In genomic region chr12:2064078-2064507, GRCh38 we compare ENCODE assay signal across 10 cellular contexts. TPM values are rescaled to one million over a fixed set of nuclear protein-coding genes. Genes with fewer than 3 reads are reported as not detected.
DNase-seq lines count a peak whose midpoint lies in the region; ATAC-seq and TF ChIP-seq lines count a peak whose summit lies in the region.
"Had no signal": no experiment of that assay in that cellular context is flagged by ENCODE, and none has a peak within 500 bp of the region (broad histone marks: within the 10 kb centered on the region; RNA-seq: fewer than 3 reads in every experiment).

No MANE protein-coding gene starts in this region.

- TF ChIP-seq CTCF in right atrium auricular region (IDR thresholded peaks at IDR 0.05) (no peak), type B pancreatic cell (conservative IDR thresholded peaks at IDR 0.05) (no peak), glutamatergic neuron (IDR thresholded peaks at IDR 0.05; ENCODE audit: partially characterized antibody, unreplicated experiment) (no peak)

- H3K9me3 Mint-ChIP-seq in activated T-cell treated with anti-CD3 and anti-CD28 coated beads, Interleukin-2, amount 50 U/mL, for 24 hours: no peaks in the 10 kb centered on the region
- H3K9me3 Mint-ChIP-seq in T-cell: peaks cover 0 to under 1% (median 0%) of the 10 kb centered on the region in 3 donors
- no peaks in the 10 kb centered on the region for H3K9me3 Mint-ChIP-seq in type B pancreatic cell
- H3K9me3 Mint-ChIP-seq in glutamatergic neuron (ENCODE audit: unreplicated experiment): no peaks in the 10 kb centered on the region

- peak overlapping the region; percentile 68 to 73 for H3K27ac ChIP-seq in right atrium auricular region
- H3K27ac ChIP-seq: foreskin keratinocyte, SK-N-MC had no signal

- H3K9me3 ChIP-seq in right atrium auricular region: no peaks in the 10 kb centered on the region

- no peaks in the 10 kb centered on the region for H3K27me3 ChIP-seq in right atrium auricular region

- peaks cover 5% of the 10 kb centered on the region for H3K36me3 ChIP-seq in right atrium auricular region

- peak overlapping the region; percentile 80 for H3K27ac Mint-ChIP-seq in activated T-cell treated with anti-CD3 and anti-CD28 coated beads, Interleukin-2, amount 50 U/mL, for 24 hours
- H3K27ac Mint-ChIP-seq in T-cell (peak overlapping the region; percentile 91 to 94), type B pancreatic cell (peak overlapping the region; percentile 90), glutamatergic neuron (ENCODE audit: unreplicated experiment) (no peak overlapping the region)

- CTCF ChIA-PET in T-cell (lab: Charles Lee): interaction anchor here in 1 of 2 donors (0.5 kb wide), 2 partner anchors 274 to 706 kb away, joined by 3 to 4 read pairs; no protein-coding TSS in a partner anchor

- ATAC-seq in T-cell (replicated peaks in 1 of 4) (peak; percentile 79 to 90 (median 82)), GM18909 (IDR thresholded peaks at IDR 0.05; ENCODE audit: poor library complexity, unreplicated experiment) (no peak)
- ATAC-seq: foreskin keratinocyte had no signal

- H3K4me1 ChIP-seq in right atrium auricular region: peaks cover 0 to 29% of the 10 kb centered on the region in 2 donors
- H3K4me1 ChIP-seq: foreskin keratinocyte had no signal

- H3K4me3 ChIP-seq in right atrium auricular region: no peak overlapping the region
- H3K4me3 ChIP-seq: SK-N-MC had no signal

- H3K27me3 Mint-ChIP-seq in activated T-cell treated with anti-CD3 and anti-CD28 coated beads, Interleukin-2, amount 50 U/mL, for 24 hours: peaks cover 16% of the 10 kb centered on the region
- H3K27me3 Mint-ChIP-seq in T-cell (peaks cover 9 to 27% of the 10 kb centered on the region in 2 donors), type B pancreatic cell (peaks cover 37% of the 10 kb centered on the region), glutamatergic neuron (ENCODE audit: unreplicated experiment) (peaks cover 4% of the 10 kb centered on the region)

- peak overlapping the region; percentile 46 for H3K4me3 Mint-ChIP-seq in activated T-cell treated with anti-CD3 and anti-CD28 coated beads, Interleukin-2, amount 50 U/mL, for 24 hours
- H3K4me3 Mint-ChIP-seq in T-cell (peak overlapping the region; percentile 72 to 77 (median 76)), type B pancreatic cell (peak overlapping the region; percentile 71), glutamatergic neuron (ENCODE audit: unreplicated experiment) (no peak overlapping the region)

- no peaks in the 10 kb centered on the region for H3K36me3 Mint-ChIP-seq in activated T-cell treated with anti-CD3 and anti-CD28 coated beads, Interleukin-2, amount 50 U/mL, for 24 hours (ENCODE audit: low read depth)
- H3K36me3 Mint-ChIP-seq in T-cell: no peaks in the 10 kb centered on the region
- peaks cover 33% of the 10 kb centered on the region for H3K36me3 Mint-ChIP-seq in type B pancreatic cell
- H3K36me3 Mint-ChIP-seq in glutamatergic neuron (ENCODE audit: unreplicated experiment): peaks cover 10% of the 10 kb centered on the region

- peaks cover 11% of the 10 kb centered on the region for H3K4me1 Mint-ChIP-seq in activated T-cell treated with anti-CD3 and anti-CD28 coated beads, Interleukin-2, amount 50 U/mL, for 24 hours (ENCODE audit: low read depth)
- peaks cover 13 to 17% (median 15%) of the 10 kb centered on the region in 3 donors for H3K4me1 Mint-ChIP-seq in T-cell
- H3K4me1 Mint-ChIP-seq in type B pancreatic cell (ENCODE audit: unreplicated experiment): no peaks in the 10 kb centered on the region
- H3K4me1 Mint-ChIP-seq in glutamatergic neuron (ENCODE audit: low read depth, unreplicated experiment): no peaks in the 10 kb centered on the region

- DNase-seq in activated T-cell treated with anti-CD3 and anti-CD28 coated beads, Interleukin-2, amount 50 U/mL, for 24 hours: peak; percentile 46
- DNase-seq in activated T-cell treated with anti-CD3 and anti-CD28 coated beads for 4 hours (no peak), T-cell (peak in 5 of 34 experiments; percentile 3 to 16 (median 7)), right atrium auricular region (ENCODE audit: low spot score) (no peak), type B pancreatic cell (ENCODE audit: extremely low spot score, unreplicated experiment) (no peak), glutamatergic neuron (no peak), activated gamma-delta T cell treated with Interleukin-2 at 50 U/mL for 16 hours (no peak)

- POLR2A ChIA-PET in T-cell (lab: Charles Lee): no interaction called here

RNA-seq across cellular contexts. Expression of gene CACNA1C, which starts 11.3 kb away (rescaled TPM):
- total RNA-seq in T-cell (under 1 TPM; 0.10 to 0.26 (median 0.16) TPM), right atrium auricular region (10 to 100 TPM; 83.1 to 93.6 TPM), type B pancreatic cell (ENCODE audit: low replicate concordance) (12.7 and 14.3 TPM in 2 replicates), glutamatergic neuron (ENCODE audit: unreplicated experiment) (11.0 TPM)
- total RNA-seq: foreskin keratinocyte had no signal

RNA-seq across cellular contexts. Expression of gene DCP1B, which starts 59.8 kb away (rescaled TPM):
- total RNA-seq in T-cell: 10 to 100 TPM; 10.5 to 24.2 (median 20.3) TPM
- 1 to 10 TPM; 5.8 to 6.2 TPM for total RNA-seq in right atrium auricular region
- total RNA-seq in type B pancreatic cell (ENCODE audit: low replicate concordance): 22.3 and 29.8 TPM in 2 replicates
- total RNA-seq in glutamatergic neuron (ENCODE audit: unreplicated experiment): 14.2 TPM
